19 cellular contexts compared by ENCODE assay signal in the genomic region with DNA sequence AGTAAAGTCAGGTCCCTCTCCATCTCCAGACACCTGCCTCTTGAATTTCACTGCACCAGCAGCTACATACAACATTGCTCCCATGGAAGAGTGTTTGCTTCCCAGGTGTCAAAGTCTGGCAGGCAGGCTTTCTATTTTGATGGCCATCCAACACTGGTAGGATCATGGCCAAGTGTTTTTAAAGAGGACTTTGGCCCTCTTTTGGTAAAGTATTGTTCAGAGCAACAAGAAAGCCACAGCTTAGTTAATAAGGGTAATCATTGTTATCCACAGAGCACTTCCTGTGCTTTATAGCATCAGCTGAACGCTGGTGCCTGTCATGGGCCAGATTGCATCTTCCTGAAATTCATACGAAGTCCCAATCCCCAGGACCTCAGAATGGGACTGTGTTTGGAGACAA.
A peak's percentile ranks its signal among the peaks of the same experiment; 100 is the strongest.
DNase-seq lines count a peak whose midpoint lies in the region; ATAC-seq and TF ChIP-seq lines count a peak whose summit lies in the region.
"Had no signal": no experiment of that assay in that cellular context is flagged by ENCODE, and none has a peak within 500 bp of the region (broad histone marks: within the 10 kb centered on the region; RNA-seq: fewer than 3 reads in every experiment).

No MANE protein-coding gene starts in this region.

- TF ChIP-seq POLR2A in right lobe of liver (IDR thresholded peaks at IDR 0.05): no peak

- H3K9me3 Mint-ChIP-seq in activated T-helper 1 cell treated with anti-CD3 and anti-CD28 coated beads, Interleukin-12 subunit alpha, Interleukin-12 subunit beta, Interleukin-2, Interleukin-4 antibody, amounts not matched to agents 30 ng/mL and 10 ng/mL and 1 ng/mL, durations not matched to agents 14 hours and 24 hours and 36 hours: no peaks in the 10 kb centered on the region
- H3K9me3 Mint-ChIP-seq in glutamatergic neuron (ENCODE audit: unreplicated experiment): peaks cover 6% of the 10 kb centered on the region

- no peak overlapping the region for H3K4me3 Mint-ChIP-seq in activated T-helper 1 cell treated with anti-CD3 and anti-CD28 coated beads, Interleukin-12 subunit alpha, Interleukin-12 subunit beta, Interleukin-2, Interleukin-4 antibody, amounts not matched to agents 30 ng/mL and 10 ng/mL and 1 ng/mL, durations not matched to agents 14 hours and 24 hours and 36 hours
- no peak overlapping the region for H3K4me3 Mint-ChIP-seq in glutamatergic neuron (ENCODE audit: unreplicated experiment)

- peaks cover 81% of the 10 kb centered on the region for H3K4me1 Mint-ChIP-seq in activated T-helper 1 cell treated with anti-CD3 and anti-CD28 coated beads, Interleukin-12 subunit alpha, Interleukin-12 subunit beta, Interleukin-2, Interleukin-4 antibody, amounts not matched to agents 30 ng/mL and 10 ng/mL and 1 ng/mL, durations not matched to agents 14 hours and 24 hours and 36 hours (ENCODE audit: low read depth)
- H3K4me1 Mint-ChIP-seq in glutamatergic neuron (ENCODE audit: low read depth, unreplicated experiment): peaks cover 38% of the 10 kb centered on the region

- H3K36me3 Mint-ChIP-seq in activated T-helper 1 cell treated with anti-CD3 and anti-CD28 coated beads, Interleukin-12 subunit alpha, Interleukin-12 subunit beta, Interleukin-2, Interleukin-4 antibody, amounts not matched to agents 30 ng/mL and 10 ng/mL and 1 ng/mL, durations not matched to agents 14 hours and 24 hours and 36 hours (ENCODE audit: low read depth): peaks cover 38% of the 10 kb centered on the region
- peaks cover 7% of the 10 kb centered on the region for H3K36me3 Mint-ChIP-seq in glutamatergic neuron (ENCODE audit: unreplicated experiment)

- DNase-seq in NCI-H1105 treated with DMSO at 0.1 percent for 48 hours (lab: John Stamatoyannopoulos, UW) (peak; percentile 4), NCI-H1105 (lab: John Stamatoyannopoulos, UW) (no peak), right lobe of liver (no peak), glutamatergic neuron (no peak), ascending aorta (ENCODE audit: low spot score in 2 of 2) (no peak), NAMALWA (ENCODE audit: low spot score) (no peak)
- DNase-seq in activated T-helper 1 cell treated with anti-CD3 and anti-CD28 coated beads, Interleukin-12 subunit alpha, Interleukin-12 subunit beta, Interleukin-2, Interleukin-4 antibody, amounts not matched to agents 30 ng/mL and 10 ng/mL and 1 ng/mL, durations not matched to agents 14 hours and 24 hours and 36 hours (ENCODE audit: low spot score): no peak
- DNase-seq: activated effector memory CD4-positive, alpha-beta T cell treated with anti-CD3 and anti-CD28 coated beads, Interleukin-2, amount 50 U/mL, for 16 hours; Caco-2; cerebellar nuclear complex; NCI-H1694 treated with DMSO at 0.1 percent for 48 hours; NK-92 treated with Interleukin-12 subunit alpha and Interleukin-12 subunit beta, amount 100 ng/mL, for 24 hours; occipital lobe; SJCRH30; stimulated activated CD4-positive, alpha-beta T cell treated with anti-CD3 and anti-CD28 coated beads, Interleukin-12 subunit alpha, Interleukin-12 subunit beta, amount 100 ng/mL, for 4 hours had no signal

- H3K27me3 ChIP-seq in right lobe of liver: no peaks in the 10 kb centered on the region
- H3K27me3 ChIP-seq in ascending aorta: no peaks in the 10 kb centered on the region
- H3K27me3 ChIP-seq: SJCRH30, tibial nerve had no signal

- H3K27ac ChIP-seq in right lobe of liver (no peak overlapping the region), ascending aorta (no peak overlapping the region)
- H3K27ac ChIP-seq: 22Rv1, SJCRH30, tibial nerve had no signal

- H3K36me3 ChIP-seq in right lobe of liver (no peaks in the 10 kb centered on the region), ascending aorta (peaks cover 0 to 12% of the 10 kb centered on the region in 2 donors)

- intact Hi-C loops in activated T-helper 1 cell treated with anti-CD3 and anti-CD28 coated beads, Interleukin-12 subunit alpha, Interleukin-12 subunit beta, Interleukin-2, Interleukin-4 antibody, amounts not matched to agents 30 ng/mL and 10 ng/mL and 1 ng/mL, durations not matched to agents 14 hours and 24 hours and 36 hours (cut with micrococcal nuclease): loop anchor here (5.0 kb wide), 1 partner anchor 34 kb away; no protein-coding TSS in a partner anchor
- intact Hi-C loops in right lobe of liver (cut with DNase I) (no loop called here), ascending aorta (cut with DNase I) (no loop called here)

- 21% methylated on average over 2 of the region's 2 CpGs for whole genome bisulfite sequencing in right lobe of liver (ENCODE audit: insufficient coverage, low coverage, low lambda C conversion rate, missing lambda C conversion rate)

- H3K27ac Mint-ChIP-seq in activated T-helper 1 cell treated with anti-CD3 and anti-CD28 coated beads, Interleukin-12 subunit alpha, Interleukin-12 subunit beta, Interleukin-2, Interleukin-4 antibody, amounts not matched to agents 30 ng/mL and 10 ng/mL and 1 ng/mL, durations not matched to agents 14 hours and 24 hours and 36 hours: peak overlapping the region; percentile 69
- H3K27ac Mint-ChIP-seq in glutamatergic neuron (ENCODE audit: unreplicated experiment): no peak overlapping the region

- TF ChIP-seq CTCF in right lobe of liver (IDR thresholded peaks at IDR 0.05) (no peak), glutamatergic neuron (IDR thresholded peaks at IDR 0.05; ENCODE audit: partially characterized antibody, unreplicated experiment) (no peak), ascending aorta (IDR thresholded peaks at IDR 0.05) (no peak)

- peak; percentile 27 for ATAC-seq in GM18861 (IDR thresholded peaks at IDR 0.05; ENCODE audit: unreplicated experiment)
- peak; percentile 75 to 89 (median 82) for ATAC-seq in right lobe of liver
- ATAC-seq: esophagus mucosa had no signal

- H3K27me3 Mint-ChIP-seq in activated T-helper 1 cell treated with anti-CD3 and anti-CD28 coated beads, Interleukin-12 subunit alpha, Interleukin-12 subunit beta, Interleukin-2, Interleukin-4 antibody, amounts not matched to agents 30 ng/mL and 10 ng/mL and 1 ng/mL, durations not matched to agents 14 hours and 24 hours and 36 hours (ENCODE audit: insufficient read depth): no peaks in the 10 kb centered on the region
- H3K27me3 Mint-ChIP-seq in glutamatergic neuron (ENCODE audit: unreplicated experiment): peaks cover 4% of the 10 kb centered on the region

- no peak overlapping the region for H3K4me3 ChIP-seq in right lobe of liver
- no peak overlapping the region for H3K4me3 ChIP-seq in ascending aorta
- H3K4me3 ChIP-seq: SJCRH30, tibial nerve had no signal

- H3K4me1 ChIP-seq in right lobe of liver (peaks cover 0 to 17% (median 6%) of the 10 kb centered on the region in 4 donors), ascending aorta (peaks cover 0 to 11% of the 10 kb centered on the region in 2 donors)

- H3K9me3 ChIP-seq in right lobe of liver: no peaks in the 10 kb centered on the region
- no peaks in the 10 kb centered on the region for H3K9me3 ChIP-seq in ascending aorta
- H3K9me3 ChIP-seq: Caco-2, SJCRH30 had no signal
